ENCODE assay signal across 6 cellular contexts in genomic region chr4:110022457-110022856, GRCh38.
"Had no signal": no experiment of that assay in that cellular context is flagged by ENCODE, and none has a peak within 500 bp of the region (broad histone marks: within the 10 kb centered on the region; RNA-seq: fewer than 3 reads in every experiment).

No MANE protein-coding gene starts in this region.

- H3K9ac ChIP-seq: KMS-11 had no signal

- FAIRE-seq: HTR-8/SVneo had no signal

- H3K36me3 Mint-ChIP-seq: IgD-negative memory B cell had no signal

- H3K27ac ChIP-seq: HL-60, KMS-11 had no signal

- H3K4me2 ChIP-seq: KMS-11 had no signal

- H3K4me3 Mint-ChIP-seq: IgD-negative memory B cell had no signal

- H3K27ac Mint-ChIP-seq: IgD-negative memory B cell had no signal

- DNase-seq: KBM-7, KG1 had no signal
